ENCODE assay signal across 26 cellular contexts in genomic region chr10:36692759-36693158, GRCh38.
"Had no signal": no experiment of that assay in that cellular context is flagged by ENCODE, and none has a peak within 500 bp of the region (broad histone marks: within the 10 kb centered on the region; RNA-seq: fewer than 3 reads in every experiment).

No MANE protein-coding gene starts in this region.

- H3K4me3 Mint-ChIP-seq: naive thymus-derived CD4-positive, alpha-beta T cell; natural killer cell; nephron; stimulated activated effector memory CD8-positive, alpha-beta T cell treated with anti-CD3 and anti-CD28 coated beads, Interleukin-12 subunit alpha, Interleukin-12 subunit beta, amount 100 ng/mL, for 72 hours; stimulated activated naive B cell treated with anti-CD40 and anti-IgM and Interleukin-4, amounts not matched to agents 10 μg/mL and 1 μg/mL and 100 μg/mL, for 72 hours; stimulated activated naive CD8-positive, alpha-beta T cell treated with anti-CD3 and anti-CD28 coated beads, Interleukin-15, Interleukin-2, amounts not matched to agents 100 ng/mL and 50 ng/mL, for 24 hours; type B pancreatic cell had no signal

- H3K27me3 ChIP-seq: pancreas, right lobe of liver, sigmoid colon, suprapubic skin, testis, tibial artery, transverse colon, upper lobe of right lung, uterus had no signal

- H3K9me3 ChIP-seq: pancreas, prostate gland, right lobe of liver, sigmoid colon, suprapubic skin, testis, tibial artery, transverse colon, upper lobe of right lung, uterus had no signal

- H3K9me3 Mint-ChIP-seq: type B pancreatic cell had no signal

- H3K4me1 ChIP-seq: pancreas, prostate gland, right lobe of liver, suprapubic skin, testis, tibial artery, transverse colon, upper lobe of right lung, uterus had no signal

- H3K27ac ChIP-seq: pancreas, prostate gland, right lobe of liver, sigmoid colon, suprapubic skin, testis, tibial artery, transverse colon, upper lobe of right lung, uterus had no signal

- H3K27me3 Mint-ChIP-seq: naive thymus-derived CD4-positive, alpha-beta T cell; stimulated activated naive B cell treated with anti-CD40 and anti-IgM and Interleukin-4, amounts not matched to agents 10 μg/mL and 1 μg/mL and 100 μg/mL, for 72 hours; stimulated activated naive CD8-positive, alpha-beta T cell treated with anti-CD3 and anti-CD28 coated beads, Interleukin-15, Interleukin-2, amounts not matched to agents 100 ng/mL and 50 ng/mL, for 24 hours had no signal

- DNase-seq: naive thymus-derived CD4-positive, alpha-beta T cell; natural killer cell; occipital lobe; pancreas; right lobe of liver; sigmoid colon; small intestine; stimulated activated CD4-positive, alpha-beta T cell treated with anti-CD3 and anti-CD28 coated beads, Interleukin-15, amount 100 ng/mL, for 24 hours; stimulated activated CD4-positive, alpha-beta T cell treated with anti-CD3 and anti-CD28 coated beads, Interleukin-2, amount 100 ng/mL, for 24 hours; stimulated activated CD4-positive, alpha-beta T cell treated with anti-CD3 and anti-CD28 coated beads, Interleukin-2, amount 100 ng/mL, for 48 hours; stimulated activated CD4-positive, alpha-beta T cell treated with anti-CD3 and anti-CD28 coated beads, Interleukin-4, amount 100 ng/mL, for 24 hours; stimulated activated naive B cell treated with anti-CD40 and anti-IgM and Interleukin-4, amounts not matched to agents 10 μg/mL and 1 μg/mL and 100 μg/mL, for 72 hours; stimulated activated naive CD4-positive, alpha-beta T cell treated with Interleukin-2 at 50 U/mL for 16 hours; substantia nigra; testis; tibial artery; transverse colon; upper lobe of right lung; uterus had no signal

- H3K36me3 Mint-ChIP-seq: naive thymus-derived CD4-positive, alpha-beta T cell; natural killer cell; stimulated activated effector memory CD8-positive, alpha-beta T cell treated with anti-CD3 and anti-CD28 coated beads, Interleukin-12 subunit alpha, Interleukin-12 subunit beta, amount 100 ng/mL, for 72 hours; stimulated activated naive B cell treated with anti-CD40 and anti-IgM and Interleukin-4, amounts not matched to agents 10 μg/mL and 1 μg/mL and 100 μg/mL, for 72 hours; type B pancreatic cell had no signal

- FAIRE-seq: pancreas, small intestine had no signal

- H3K27ac Mint-ChIP-seq: naive thymus-derived CD4-positive, alpha-beta T cell; natural killer cell; nephron; stimulated activated effector memory CD8-positive, alpha-beta T cell treated with anti-CD3 and anti-CD28 coated beads, Interleukin-12 subunit alpha, Interleukin-12 subunit beta, amount 100 ng/mL, for 72 hours; stimulated activated naive B cell treated with anti-CD40 and anti-IgM and Interleukin-4, amounts not matched to agents 10 μg/mL and 1 μg/mL and 100 μg/mL, for 72 hours; stimulated activated naive CD8-positive, alpha-beta T cell treated with anti-CD3 and anti-CD28 coated beads, Interleukin-15, Interleukin-2, amounts not matched to agents 100 ng/mL and 50 ng/mL, for 24 hours; type B pancreatic cell had no signal

- H3K4me3 ChIP-seq: pancreas, prostate gland, right lobe of liver, sigmoid colon, suprapubic skin, testis, tibial artery, transverse colon, upper lobe of right lung, uterus had no signal

- H3K4me1 Mint-ChIP-seq: naive thymus-derived CD4-positive, alpha-beta T cell; natural killer cell; nephron; stimulated activated effector memory CD8-positive, alpha-beta T cell treated with anti-CD3 and anti-CD28 coated beads, Interleukin-12 subunit alpha, Interleukin-12 subunit beta, amount 100 ng/mL, for 72 hours; stimulated activated naive B cell treated with anti-CD40 and anti-IgM and Interleukin-4, amounts not matched to agents 10 μg/mL and 1 μg/mL and 100 μg/mL, for 72 hours had no signal

- H3K36me3 ChIP-seq: pancreas, prostate gland, right lobe of liver, sigmoid colon, suprapubic skin, tibial artery, upper lobe of right lung, uterus had no signal

- ATAC-seq: naive thymus-derived CD4-positive, alpha-beta T cell; natural killer cell; pancreas; right cardiac atrium; right lobe of liver; stimulated activated effector memory CD8-positive, alpha-beta T cell treated with anti-CD3 and anti-CD28 coated beads, Interleukin-12 subunit alpha, Interleukin-12 subunit beta, amount 100 ng/mL, for 72 hours; stimulated activated naive B cell treated with anti-CD40 and anti-IgM and Interleukin-4, amounts not matched to agents 10 μg/mL and 1 μg/mL and 100 μg/mL, for 72 hours; upper lobe of right lung had no signal
